13 cellular contexts compared by ENCODE assay signal in genomic region chr2:21422724-21423522, GRCh38.
DNase-seq lines count a peak whose midpoint lies in the region; ATAC-seq, FAIRE-seq and TF ChIP-seq lines count a peak whose summit lies in the region.
"Had no signal": no experiment of that assay in that cellular context is flagged by ENCODE, and none has a peak within 500 bp of the region (broad histone marks: within the 10 kb centered on the region; RNA-seq: fewer than 3 reads in every experiment).

No MANE protein-coding gene starts in this region.

- 34% methylated on average over 7 of the region's 7 CpGs for WGBS in right lobe of liver (ENCODE audit: insufficient coverage, low coverage, low lambda C conversion rate, missing lambda C conversion rate)
- WGBS in sigmoid colon, 2 donors, result 59 to 64% methylated on average over 7 of the region's 7 CpGs

- no peaks in the 10 kb centered on the region for H3K27me3 ChIP-seq in BLaER1 treated with 17β-estradiol and CSF1 and Interleukin-3, amounts not matched to agents 10 nM and 100 nM
- H3K27me3 ChIP-seq in bronchial epithelial cell (ENCODE audit: control insufficient read depth, insufficient read depth, low read length), result no peaks in the 10 kb centered on the region
- H3K27me3 ChIP-seq in right lobe of liver, result no peaks in the 10 kb centered on the region
- no peaks in the 10 kb centered on the region for H3K27me3 ChIP-seq in sigmoid colon
- H3K27me3 ChIP-seq: MG63 had no signal

- no peaks in the 10 kb centered on the region for H4K20me1 ChIP-seq in BLaER1 treated with 17β-estradiol and CSF1 and Interleukin-3, amounts not matched to agents 10 nM and 100 nM

- H3K4me3 ChIP-seq in BLaER1 treated with 17β-estradiol and CSF1 and Interleukin-3, amounts not matched to agents 10 nM and 100 nM, result no peak overlapping the region
- H3K4me3 ChIP-seq in bronchial epithelial cell (ENCODE audit: low read depth, low read length) (no peak overlapping the region), right lobe of liver (no peak overlapping the region), sigmoid colon (no peak overlapping the region)
- H3K4me3 ChIP-seq: MG63 had no signal

- intact Hi-C loops in right lobe of liver (cut with DNase I) (no loop called here), sigmoid colon (cut with DNase I) (no loop called here), Right ventricle myocardium inferior (cut with DNase I) (no loop called here)

- H3K27ac ChIP-seq in BLaER1 treated with 17β-estradiol and CSF1 and Interleukin-3, amounts not matched to agents 10 nM and 100 nM, result no peak overlapping the region; a peak in 1 of 22 replicates
- H3K27ac ChIP-seq in right lobe of liver (peak overlapping the region; percentile 36 to 84 (median 58)), sigmoid colon (no peak overlapping the region)

- no peak for TF ChIP-seq CTCF in bronchial epithelial cell (IDR thresholded peaks at IDR 0.05; ENCODE audit: insufficient read depth, low read length, severe bottlenecking)
- peak in 1 of 4 donors; percentile 17 for TF ChIP-seq CTCF in right lobe of liver (IDR thresholded peaks at IDR 0.05)
- TF ChIP-seq CTCF in sigmoid colon (IDR thresholded peaks at IDR 0.05), result no peak

- H3K4me2 ChIP-seq in BLaER1 treated with 17β-estradiol and CSF1 and Interleukin-3, amounts not matched to agents 10 nM and 100 nM, result peak overlapping the region in 6 of 11 experiments; percentile 29 to 66 (median 42); a peak in 8 of 22 replicates

- peaks cover 0 to 11% (median 0%) of the 10 kb centered on the region in 11 experiments; a peak in 6 of 22 replicates for H3K9me3 ChIP-seq in BLaER1 treated with 17β-estradiol and CSF1 and Interleukin-3, amounts not matched to agents 10 nM and 100 nM (replicated peaks in 1 of 11)
- H3K9me3 ChIP-seq in right lobe of liver (no peaks in the 10 kb centered on the region), sigmoid colon (no peaks in the 10 kb centered on the region)
- H3K9me3 ChIP-seq: Caco-2, MG63 had no signal

- TF ChIP-seq POLR2A in right lobe of liver (IDR thresholded peaks at IDR 0.05), result no peak
- no peak for TF ChIP-seq POLR2A in sigmoid colon (IDR thresholded peaks at IDR 0.05)

- peak; percentile 44 for DNase-seq in NCI-H345 (lab: John Stamatoyannopoulos, UW)
- DNase-seq in bronchial epithelial cell (ENCODE audit: low read depth), result no peak
- peak; percentile 58 to 80 (median 65) for DNase-seq in right lobe of liver
- no peak for DNase-seq in NCI-H2029 treated with DMSO at 0.1 percent for 48 hours (lab: John Stamatoyannopoulos, UW)
- DNase-seq in sigmoid colon, result no peak
- no peak for DNase-seq in Right ventricle myocardium inferior (ENCODE audit: missing footprints)
- DNase-seq: NCI-H1105, NCI-H187 treated with DMSO at 0.1 percent for 48 hours, SIG-M5 had no signal

- no peak for TF ChIP-seq EP300 in sigmoid colon (IDR thresholded peaks at IDR 0.05)

- H3K36me3 ChIP-seq in BLaER1 treated with 17β-estradiol and CSF1 and Interleukin-3, amounts not matched to agents 10 nM and 100 nM, result no peaks in the 10 kb centered on the region
- H3K36me3 ChIP-seq in bronchial epithelial cell (ENCODE audit: control insufficient read depth, insufficient read depth, low read length) (no peaks in the 10 kb centered on the region), right lobe of liver (no peaks in the 10 kb centered on the region), sigmoid colon (no peaks in the 10 kb centered on the region)
- H3K36me3 ChIP-seq: MG63 had no signal

- H3K4me1 ChIP-seq in BLaER1 treated with 17β-estradiol and CSF1 and Interleukin-3, amounts not matched to agents 10 nM and 100 nM, result peaks cover 11 to 28% (median 19%) of the 10 kb centered on the region in 10 experiments
- H3K4me1 ChIP-seq in right lobe of liver (peaks cover 0 to 36% (median 0%) of the 10 kb centered on the region in 4 donors), sigmoid colon (no peaks in the 10 kb centered on the region)
- H3K4me1 ChIP-seq: Caco-2 had no signal

- FAIRE-seq in bronchial epithelial cell (lab: Jason Lieb, UNC), result peak; percentile 50

- ATAC-seq in right lobe of liver (peak; percentile 75 to 87 (median 77)), GM18873 (IDR thresholded peaks at IDR 0.05; ENCODE audit: low FRiP score, unreplicated experiment) (no peak), Right ventricle myocardium inferior (no peak)

- no peak overlapping the region for H3K9ac ChIP-seq in BLaER1 treated with 17β-estradiol and CSF1 and Interleukin-3, amounts not matched to agents 10 nM and 100 nM

Comparison
In these comparisons a context has a peak if more than half of its experiments do, and no peak if none do; other contexts are left out.
1. H3K27ac ChIP-seq: peak in right lobe of liver (3 of 3); none in BLaER1 treated with 17β-estradiol and CSF1 and Interleukin-3, amounts not matched to agents 10 nM and 100 nM (0 of 11) and sigmoid colon (0 of 4).
2. DNase-seq: peak in NCI-H345 (single experiment) and right lobe of liver (3 of 3); none in bronchial epithelial cell (single experiment), NCI-H2029 treated with DMSO at 0.1 percent for 48 hours (single experiment), sigmoid colon (single experiment) and Right ventricle myocardium inferior (single experiment).
3. ATAC-seq: peak in right lobe of liver (4 of 4); none in GM18873 (single experiment) and Right ventricle myocardium inferior (single experiment).